Comparison of ENCODE assay signal across 23 cellular contexts in the genomic region with DNA sequence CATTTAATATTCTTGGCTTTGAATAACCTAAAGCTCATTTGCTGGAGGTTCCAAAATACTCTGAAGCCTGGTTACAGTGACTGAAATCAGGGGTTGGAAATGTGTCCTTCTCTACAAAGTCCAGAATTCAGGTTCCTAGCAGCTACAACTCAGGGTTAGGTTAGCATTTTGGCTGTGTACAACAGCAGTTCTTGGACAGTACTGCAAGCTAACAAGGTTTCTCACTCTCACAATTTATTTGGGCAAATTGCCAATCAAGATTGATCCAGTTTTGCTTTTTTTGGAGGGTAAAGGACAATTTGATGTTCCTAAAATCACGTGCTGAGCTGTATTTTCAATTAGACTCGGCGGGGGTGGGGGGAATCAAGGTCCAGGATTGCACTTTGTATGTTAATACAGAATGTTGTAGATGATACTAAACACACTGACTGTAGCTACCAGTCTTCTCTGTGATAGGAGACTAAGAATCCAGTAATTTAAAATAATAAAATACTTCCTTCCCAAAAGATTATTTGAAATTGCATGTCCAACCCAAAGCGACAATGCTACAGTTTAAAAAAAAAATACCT. TPM values are rescaled to one million over a fixed set of nuclear protein-coding genes. Genes with fewer than 3 reads are reported as not detected.
DNase-seq lines count a peak whose midpoint lies in the region; ATAC-seq, FAIRE-seq and TF ChIP-seq lines count a peak whose summit lies in the region.
"Had no signal": no experiment of that assay in that cellular context is flagged by ENCODE, and none has a peak within 500 bp of the region (broad histone marks: within the 10 kb centered on the region; RNA-seq: fewer than 3 reads in every experiment).

No MANE protein-coding gene starts in this region.

- H3K9ac ChIP-seq in liver (ENCODE audit: low read depth in 1 of 2, low read length in 2 of 2), result peak overlapping the region in 1 of 2 donors; percentile 94

- H3K27ac Mint-ChIP-seq in T-helper 2 cell treated with Interferon-gamma antibody and Interleukin-4, amounts not matched to agents 5 μg/mL and 100 μg/mL, for 36 hours, result no peak overlapping the region
- H3K27ac Mint-ChIP-seq: activated CD8-positive, alpha-beta T cell treated with anti-CD3 and anti-CD28 coated beads, Interleukin-2, amount 10 ng/mL, durations not matched to agents 7 days and 5 days had no signal

- peak; percentile 24 for FAIRE-seq in GM12892 (lab: Jason Lieb, UNC)
- FAIRE-seq: H1, HTR-8/SVneo had no signal

- no peaks in the 10 kb centered on the region for H3K27me3 Mint-ChIP-seq in T-helper 2 cell treated with Interferon-gamma antibody and Interleukin-4, amounts not matched to agents 5 μg/mL and 100 μg/mL, for 36 hours (ENCODE audit: low read depth)
- H3K27me3 Mint-ChIP-seq: brain; CD8-positive, alpha-beta memory T cell; type B pancreatic cell had no signal

- TF ChIP-seq POLR2A in GM12892 (IDR thresholded peaks at IDR 0.05; ENCODE audit: low read depth, low read length) (no peak), gastrocnemius medialis (IDR thresholded peaks at IDR 0.05) (no peak)

- no peaks in the 10 kb centered on the region for H3K27me3 ChIP-seq in liver (ENCODE audit: control insufficient read depth in 4 of 4, insufficient read depth in 4 of 4, low read length in 3 of 4)
- H3K27me3 ChIP-seq in gastrocnemius medialis, result no peaks in the 10 kb centered on the region
- H3K27me3 ChIP-seq: stomach had no signal

- H3K36me3 ChIP-seq in liver (ENCODE audit: control insufficient read depth in 4 of 4, insufficient read depth in 3 of 4, low read depth in 1 of 4, low read length in 3 of 4), result peaks cover 0 to 5% (median 3%) of the 10 kb centered on the region in 4 donors
- H3K36me3 ChIP-seq in gastrocnemius medialis, result peaks cover 0 to 8% of the 10 kb centered on the region in 2 donors

- no peak for DNase-seq in GM12892 (ENCODE audit: insufficient read length)
- peak; percentile 8 for DNase-seq in RPMI8226
- no peak for DNase-seq in gastrocnemius medialis
- DNase-seq in T-helper 2 cell treated with Interferon-gamma antibody and Interleukin-4, amounts not matched to agents 5 μg/mL and 100 μg/mL, for 36 hours (ENCODE audit: low spot score), result no peak
- DNase-seq: activated CD4-positive, CD25-positive, alpha-beta regulatory T cell treated with anti-CD3 and anti-CD28 coated beads, Interleukin-2, amount 50 U/mL, for 72 hours; activated CD8-positive, alpha-beta T cell treated with anti-CD3 and anti-CD28 coated beads, Interleukin-2, amount 10 ng/mL, durations not matched to agents 7 days and 5 days; activated gamma-delta T cell treated with Interleukin-2 at 50 U/mL for 16 hours; CD8-positive, alpha-beta memory T cell; DMS153; left colon; natural killer cell; NCI-H187 treated with DMSO at 0.1 percent for 48 hours; NCI-H2227 treated with DMSO at 0.1 percent for 48 hours; stomach had no signal

- H3K36me3 Mint-ChIP-seq in T-helper 2 cell treated with Interferon-gamma antibody and Interleukin-4, amounts not matched to agents 5 μg/mL and 100 μg/mL, for 36 hours (ENCODE audit: low read depth), result peaks cover 5% of the 10 kb centered on the region
- H3K36me3 Mint-ChIP-seq: natural killer cell, type B pancreatic cell had no signal

- H3K4me1 ChIP-seq in liver (ENCODE audit: control insufficient read depth in 4 of 4, insufficient read depth in 4 of 4, low read length in 3 of 4) (peaks cover 11 to 74% (median 69%) of the 10 kb centered on the region in 4 donors), gastrocnemius medialis (peaks cover 78 to 83% of the 10 kb centered on the region in 2 donors)

- peak overlapping the region; percentile 69 to 77 for H3K27ac ChIP-seq in liver (ENCODE audit: low read depth in 1 of 2, low read length in 2 of 2)
- peak overlapping the region; percentile 26 to 83 (median 78) for H3K27ac ChIP-seq in gastrocnemius medialis

- in situ Hi-C loops in gastrocnemius medialis (cut with MboI; ENCODE audit: low sequenced_read_pairs in 4 of 4), result no loop called here

- TF ChIP-seq CTCF in liver (IDR thresholded peaks at IDR 0.05; ENCODE audit: low read depth, low read length, missing input control), result no peak
- TF ChIP-seq CTCF in gastrocnemius medialis (IDR thresholded peaks at IDR 0.05 in 4 of 5, conservative IDR thresholded peaks at IDR 0.05 in 1 of 5), result no peak

- peaks cover 22% of the 10 kb centered on the region for H3K4me1 Mint-ChIP-seq in T-helper 2 cell treated with Interferon-gamma antibody and Interleukin-4, amounts not matched to agents 5 μg/mL and 100 μg/mL, for 36 hours (ENCODE audit: low read depth)

- 24% methylated on average over 4 of the region's 4 CpGs for WGBS in liver

- peak; percentile 58 to 65 for TF ChIP-seq RAD21 in liver (IDR thresholded peaks at IDR 0.05)

- no peaks in the 10 kb centered on the region for H3K9me3 Mint-ChIP-seq in T-helper 2 cell treated with Interferon-gamma antibody and Interleukin-4, amounts not matched to agents 5 μg/mL and 100 μg/mL, for 36 hours
- H3K9me3 Mint-ChIP-seq: brain; CD8-positive, alpha-beta memory T cell; natural killer cell; type B pancreatic cell had no signal

- no peak for ATAC-seq in gastrocnemius medialis
- ATAC-seq in GM18511 (IDR thresholded peaks at IDR 0.05; ENCODE audit: unreplicated experiment), result no peak
- ATAC-seq in GM19351 (IDR thresholded peaks at IDR 0.05; ENCODE audit: unreplicated experiment), result no peak
- ATAC-seq: activated CD8-positive, alpha-beta T cell treated with anti-CD3 and anti-CD28 coated beads, Interleukin-2, amount 10 ng/mL, durations not matched to agents 7 days and 5 days; natural killer cell had no signal

- H3K9me3 ChIP-seq in liver (ENCODE audit: control insufficient read depth in 4 of 4, low read length in 3 of 4), result no peaks in the 10 kb centered on the region
- H3K9me3 ChIP-seq in gastrocnemius medialis, result no peaks in the 10 kb centered on the region
- H3K9me3 ChIP-seq: stomach had no signal

- H3K4me3 Mint-ChIP-seq in T-helper 2 cell treated with Interferon-gamma antibody and Interleukin-4, amounts not matched to agents 5 μg/mL and 100 μg/mL, for 36 hours, result no peak overlapping the region
- H3K4me3 Mint-ChIP-seq: activated CD8-positive, alpha-beta T cell treated with anti-CD3 and anti-CD28 coated beads, Interleukin-2, amount 10 ng/mL, durations not matched to agents 7 days and 5 days; CD8-positive, alpha-beta memory T cell; natural killer cell; type B pancreatic cell had no signal

- intact Hi-C loops in gastrocnemius medialis (cut with DNase I; ENCODE audit: low total_unique reads), result no loop called here

- H3K4me3 ChIP-seq in liver (ENCODE audit: low read depth in 1 of 3, low read length in 3 of 3), result peak overlapping the region; percentile 6 to 51 (median 37)
- no peak overlapping the region for H3K4me3 ChIP-seq in gastrocnemius medialis
- H3K4me3 ChIP-seq: stomach had no signal

TF ChIP-seq in liver, 16 proteins besides CTCF, POLR2A, EP300 and RAD21 (continues in another document):
- no peak for TF ChIP-seq GABPA (IDR thresholded peaks at IDR 0.05 in 1 of 2, conservative IDR thresholded peaks at IDR 0.05 in 1 of 2)
- TF ChIP-seq HNF4G (IDR thresholded peaks at IDR 0.05), result peak; percentile 80
- TF ChIP-seq, protein P1, sequence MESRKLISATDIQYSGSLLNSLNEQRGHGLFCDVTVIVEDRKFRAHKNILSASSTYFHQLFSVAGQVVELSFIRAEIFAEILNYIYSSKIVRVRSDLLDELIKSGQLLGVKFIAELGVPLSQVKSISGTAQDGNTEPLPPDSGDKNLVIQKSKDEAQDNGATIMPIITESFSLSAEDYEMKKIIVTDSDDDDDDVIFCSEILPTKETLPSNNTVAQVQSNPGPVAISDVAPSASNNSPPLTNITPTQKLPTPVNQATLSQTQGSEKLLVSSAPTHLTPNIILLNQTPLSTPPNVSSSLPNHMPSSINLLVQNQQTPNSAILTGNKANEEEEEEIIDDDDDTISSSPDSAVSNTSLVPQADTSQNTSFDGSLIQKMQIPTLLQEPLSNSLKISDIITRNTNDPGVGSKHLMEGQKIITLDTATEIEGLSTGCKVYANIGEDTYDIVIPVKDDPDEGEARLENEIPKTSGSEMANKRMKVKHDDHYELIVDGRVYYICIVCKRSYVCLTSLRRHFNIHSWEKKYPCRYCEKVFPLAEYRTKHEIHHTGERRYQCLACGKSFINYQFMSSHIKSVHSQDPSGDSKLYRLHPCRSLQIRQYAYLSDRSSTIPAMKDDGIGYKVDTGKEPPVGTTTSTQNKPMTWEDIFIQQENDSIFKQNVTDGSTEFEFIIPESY (IDR thresholded peaks at IDR 0.05), result peak; percentile 90
- peak; percentile 61 to 89 for TF ChIP-seq EGR1 (IDR thresholded peaks at IDR 0.05; ENCODE audit: low read depth in 2 of 2)
- TF ChIP-seq, protein P2, sequence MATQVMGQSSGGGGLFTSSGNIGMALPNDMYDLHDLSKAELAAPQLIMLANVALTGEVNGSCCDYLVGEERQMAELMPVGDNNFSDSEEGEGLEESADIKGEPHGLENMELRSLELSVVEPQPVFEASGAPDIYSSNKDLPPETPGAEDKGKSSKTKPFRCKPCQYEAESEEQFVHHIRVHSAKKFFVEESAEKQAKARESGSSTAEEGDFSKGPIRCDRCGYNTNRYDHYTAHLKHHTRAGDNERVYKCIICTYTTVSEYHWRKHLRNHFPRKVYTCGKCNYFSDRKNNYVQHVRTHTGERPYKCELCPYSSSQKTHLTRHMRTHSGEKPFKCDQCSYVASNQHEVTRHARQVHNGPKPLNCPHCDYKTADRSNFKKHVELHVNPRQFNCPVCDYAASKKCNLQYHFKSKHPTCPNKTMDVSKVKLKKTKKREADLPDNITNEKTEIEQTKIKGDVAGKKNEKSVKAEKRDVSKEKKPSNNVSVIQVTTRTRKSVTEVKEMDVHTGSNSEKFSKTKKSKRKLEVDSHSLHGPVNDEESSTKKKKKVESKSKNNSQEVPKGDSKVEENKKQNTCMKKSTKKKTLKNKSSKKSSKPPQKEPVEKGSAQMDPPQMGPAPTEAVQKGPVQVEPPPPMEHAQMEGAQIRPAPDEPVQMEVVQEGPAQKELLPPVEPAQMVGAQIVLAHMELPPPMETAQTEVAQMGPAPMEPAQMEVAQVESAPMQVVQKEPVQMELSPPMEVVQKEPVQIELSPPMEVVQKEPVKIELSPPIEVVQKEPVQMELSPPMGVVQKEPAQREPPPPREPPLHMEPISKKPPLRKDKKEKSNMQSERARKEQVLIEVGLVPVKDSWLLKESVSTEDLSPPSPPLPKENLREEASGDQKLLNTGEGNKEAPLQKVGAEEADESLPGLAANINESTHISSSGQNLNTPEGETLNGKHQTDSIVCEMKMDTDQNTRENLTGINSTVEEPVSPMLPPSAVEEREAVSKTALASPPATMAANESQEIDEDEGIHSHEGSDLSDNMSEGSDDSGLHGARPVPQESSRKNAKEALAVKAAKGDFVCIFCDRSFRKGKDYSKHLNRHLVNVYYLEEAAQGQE (IDR thresholded peaks at IDR 0.05), result peak; percentile 83
- peak; percentile 39 to 75 for TF ChIP-seq JUND (IDR thresholded peaks at IDR 0.05)
- TF ChIP-seq NR2F2 (IDR thresholded peaks at IDR 0.05), result peak; percentile 49
- TF ChIP-seq YY1 (IDR thresholded peaks at IDR 0.05), result peak; percentile 83

RNA-seq across cellular contexts. Expression of gene RAPSN, which starts 49.7 kb away (rescaled TPM):
- 0.59 TPM for polyA plus RNA-seq in GM12892 (2012; ENCODE audit: missing spikeins)
- under 1 TPM in 1 of 2 donors, not detected in 1; 0.59 TPM for total RNA-seq in liver
- under 1 TPM; 0.12 to 0.28 TPM for polyA plus RNA-seq in liver
- total RNA-seq in gastrocnemius medialis, result 10 to 100 TPM; 48.9 to 68.6 (median 59.4) TPM
- total RNA-seq: cerebellum, epithelial cell of proximal tubule had no signal
- polyA plus RNA-seq: CD8-positive, alpha-beta memory T cell had no signal

RNA-seq across cellular contexts. Expression of gene CELF1, which starts 54.3 kb away (rescaled TPM):
- polyA plus RNA-seq in GM12892 (2012; ENCODE audit: missing spikeins), result 46.9 TPM
- 100 to 1,000 TPM in 1 of 2 donors, 10 to 100 TPM in 1; 66.7 to 139 TPM for total RNA-seq in liver
- polyA plus RNA-seq in liver, result 10 to 100 TPM; 23.5 to 53.8 TPM
- 100 to 1,000 TPM; 106 to 185 (median 136) TPM for total RNA-seq in gastrocnemius medialis

Comparison
In these comparisons a context has a peak if more than half of its experiments do, and no peak if none do; other contexts are left out.
1. H3K4me3 ChIP-seq: peak in liver (3 of 3); none in gastrocnemius medialis (0 of 4).
2. RNA of gene RAPSN, which starts 49.7 kb away (total RNA-seq): 48.9 to 68.6 TPM in gastrocnemius medialis; 0.59 TPM in liver; every median in the first group is over 10 times any median in the second.